24 cellular contexts compared by ENCODE assay signal in the genomic region with DNA sequence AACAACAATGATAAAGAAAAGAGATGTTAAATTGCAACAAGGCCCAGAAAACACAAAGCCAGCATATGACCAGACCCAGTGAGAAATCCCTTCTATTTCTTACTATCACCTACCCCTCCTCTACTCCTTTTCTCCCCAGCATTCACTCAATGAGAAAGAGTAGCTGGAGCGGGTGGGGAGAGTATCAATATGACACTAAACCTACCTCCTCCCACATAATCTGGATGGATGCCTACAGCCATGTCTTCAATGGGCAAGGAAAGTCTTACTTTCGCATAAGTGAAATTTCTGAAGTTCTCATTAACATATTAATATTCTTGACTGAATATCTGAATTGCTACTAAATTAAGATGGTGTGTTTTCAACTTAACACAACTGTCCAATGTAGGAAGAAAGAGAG.
DNase-seq lines count a peak whose midpoint lies in the region; ATAC-seq, FAIRE-seq and TF ChIP-seq lines count a peak whose summit lies in the region.
"Had no signal": no experiment of that assay in that cellular context is flagged by ENCODE, and none has a peak within 500 bp of the region (broad histone marks: within the 10 kb centered on the region; RNA-seq: fewer than 3 reads in every experiment).

No MANE protein-coding gene starts in this region.

- H3K14ac ChIP-seq in trophoblast cell (ENCODE audit: low read length), result no peak overlapping the region

- H3K4me3 ChIP-seq in DOHH2 (ENCODE audit: low read length), result 0 out of 2 replicates have a peak overlapping the region, but pooled peaks have one; percentile 11
- H3K4me3 ChIP-seq in trophoblast cell (ENCODE audit: low read depth, low read length), result no peak overlapping the region
- H3K4me3 ChIP-seq: SJCRH30 had no signal

- peaks cover 48% of the 10 kb centered on the region for H3K4me1 ChIP-seq in DOHH2 (ENCODE audit: control insufficient read depth, low read length)
- H3K4me1 ChIP-seq in trophoblast cell (ENCODE audit: control insufficient read depth in 1 of 2, insufficient read depth in 2 of 2, low read length in 2 of 2), result no peaks in the 10 kb centered on the region
- H3K4me1 ChIP-seq: SJCRH30 had no signal

- no peaks in the 10 kb centered on the region for H3F3A ChIP-seq in DOHH2 (ENCODE audit: control insufficient read depth, insufficient read depth)

- no CpG with 5 or more reads among the region's 2 CpGs for WGBS in trophoblast cell (ENCODE audit: extremely low coverage, insufficient coverage, insufficient read length)

- no peak overlapping the region for H2AK5ac ChIP-seq in trophoblast cell (ENCODE audit: low read length)

- H3K27me3 ChIP-seq in DOHH2 (ENCODE audit: control insufficient read depth, low read length) (no peaks in the 10 kb centered on the region), trophoblast cell (ENCODE audit: insufficient read depth, low read length) (no peaks in the 10 kb centered on the region)
- H3K27me3 ChIP-seq: SJCRH30 had no signal

- H3K36me3 ChIP-seq in DOHH2 (ENCODE audit: control insufficient read depth, low read length), result peaks cover 40% of the 10 kb centered on the region
- no peaks in the 10 kb centered on the region for H3K36me3 ChIP-seq in KOPT-K1 (ENCODE audit: insufficient read depth, low read length)
- H3K36me3 ChIP-seq in trophoblast cell (ENCODE audit: control insufficient read depth in 1 of 2, insufficient read depth in 2 of 2, low read length in 2 of 2), result no peaks in the 10 kb centered on the region
- H3K36me3 ChIP-seq: SJCRH30 had no signal

- H4K12ac ChIP-seq in trophoblast cell (ENCODE audit: low read depth, low read length), result no peak overlapping the region

- H3K79me2 ChIP-seq in DOHH2 (ENCODE audit: control insufficient read depth, low read length) (peaks cover 7% of the 10 kb centered on the region), trophoblast cell (ENCODE audit: control insufficient read depth, insufficient read depth, low read length, poor library complexity) (no peaks in the 10 kb centered on the region)

- no peak overlapping the region for H3K4ac ChIP-seq in trophoblast cell (ENCODE audit: low read depth, low read length)

- peaks cover 28% of the 10 kb centered on the region for H3K4me1 Mint-ChIP-seq in stimulated activated effector memory CD8-positive, alpha-beta T cell treated with anti-CD3 and anti-CD28 coated beads, Interleukin-12 subunit alpha, Interleukin-12 subunit beta, amount 100 ng/mL, for 72 hours

- H3K18ac ChIP-seq in trophoblast cell (ENCODE audit: low read length), result no peak overlapping the region

- H3K9me3 ChIP-seq in DOHH2 (ENCODE audit: control insufficient read depth, insufficient read depth, low read length) (no peaks in the 10 kb centered on the region), KOPT-K1 (ENCODE audit: insufficient read depth, low read length, poor library complexity, severe bottlenecking) (no peaks in the 10 kb centered on the region), trophoblast cell (ENCODE audit: insufficient read depth, low read depth, low read length) (peaks cover 2% of the 10 kb centered on the region)
- H3K9me3 ChIP-seq: SJCRH30 had no signal

- peak overlapping the region in 1 of 2 donors; percentile 49 for H3K27ac Mint-ChIP-seq in activated naive CD4-positive, alpha-beta T cell treated with anti-CD3 and anti-CD28 coated beads, Interleukin-2, amount 50 U/mL, for 72 hours
- no peak overlapping the region for H3K27ac Mint-ChIP-seq in stimulated activated effector memory CD8-positive, alpha-beta T cell treated with anti-CD3 and anti-CD28 coated beads, Interleukin-12 subunit alpha, Interleukin-12 subunit beta, amount 100 ng/mL, for 72 hours

- no peaks in the 10 kb centered on the region for H3K9me2 ChIP-seq in DOHH2 (replicated peaks; ENCODE audit: control insufficient read depth, low read length)

- no peak overlapping the region for H2BK120ac ChIP-seq in trophoblast cell (ENCODE audit: insufficient read depth, low read length, poor library complexity)

- H4K91ac ChIP-seq in trophoblast cell (ENCODE audit: low read depth, low read length), result no peak overlapping the region

- H3K4me2 ChIP-seq in DOHH2 (ENCODE audit: low read length), result peak overlapping the region; percentile 37
- no peak overlapping the region for H3K4me2 ChIP-seq in trophoblast cell (ENCODE audit: low read length)

- H2AFZ ChIP-seq in trophoblast cell (ENCODE audit: insufficient read depth, low read length, poor library complexity), result no peak overlapping the region

- peak in 1 of 2 donors; percentile 17 for DNase-seq in activated naive CD4-positive, alpha-beta T cell treated with anti-CD3 and anti-CD28 coated beads, Interleukin-2, amount 50 U/mL, for 72 hours (ENCODE audit: low spot score in 2 of 2)
- DNase-seq in activated naive CD4-positive, alpha-beta T cell treated with Interleukin-2 at 50 U/mL for 16 hours, result no peak
- DNase-seq in stimulated activated effector memory CD8-positive, alpha-beta T cell treated with anti-CD3 and anti-CD28 coated beads, Interleukin-12 subunit alpha, Interleukin-12 subunit beta, amount 100 ng/mL, for 72 hours (ENCODE audit: low spot score in 2 of 2), result no peak
- no peak for DNase-seq in AML-193 (lab: John Stamatoyannopoulos, UW)
- no peak for DNase-seq in D721Med (ENCODE audit: insufficient read length, low spot score)
- DNase-seq in trophoblast cell, result no peak
- DNase-seq: ACHN, C1 segment of cervical spinal cord, DMS53, EL, GF-D8, GOT3, HCEC 1CT, KBM-7, NCI-H1092, NCI-H1436, NCI-H187 treated with DMSO at 0.1 percent for 48 hours, NCI-H748 treated with DMSO at 0.1 percent for 48 hours, SJCRH30 had no signal

- no peak overlapping the region for H3K9ac ChIP-seq in trophoblast cell (ENCODE audit: low read length)

- no peaks in the 10 kb centered on the region for H3K79me1 ChIP-seq in trophoblast cell (ENCODE audit: low read length)

- H3K4me3 Mint-ChIP-seq in stimulated activated effector memory CD8-positive, alpha-beta T cell treated with anti-CD3 and anti-CD28 coated beads, Interleukin-12 subunit alpha, Interleukin-12 subunit beta, amount 100 ng/mL, for 72 hours, result no peak overlapping the region

- peaks cover 0 to 17% of the 10 kb centered on the region in 2 donors for H3K36me3 Mint-ChIP-seq in activated naive CD4-positive, alpha-beta T cell treated with anti-CD3 and anti-CD28 coated beads, Interleukin-2, amount 50 U/mL, for 72 hours
- H3K36me3 Mint-ChIP-seq in stimulated activated effector memory CD8-positive, alpha-beta T cell treated with anti-CD3 and anti-CD28 coated beads, Interleukin-12 subunit alpha, Interleukin-12 subunit beta, amount 100 ng/mL, for 72 hours, result no peaks in the 10 kb centered on the region

- no peak for FAIRE-seq in D721Med (lab: Jason Lieb, UNC)
- FAIRE-seq: GM19239, HepG2, RCC 7860 had no signal

- H4K20me1 ChIP-seq in DOHH2 (ENCODE audit: control insufficient read depth, insufficient read depth, low read depth, low read length), result no peaks in the 10 kb centered on the region

- ATAC-seq in activated naive CD4-positive, alpha-beta T cell treated with anti-CD3 and anti-CD28 coated beads, Interleukin-2, amount 50 U/mL, for 72 hours, result peak; percentile 23 to 46
- peak; percentile 33 for ATAC-seq in stimulated activated effector memory CD8-positive, alpha-beta T cell treated with anti-CD3 and anti-CD28 coated beads, Interleukin-12 subunit alpha, Interleukin-12 subunit beta, amount 100 ng/mL, for 72 hours
- ATAC-seq: HepG2 had no signal

- H3K27ac ChIP-seq in DOHH2 (ENCODE audit: low read depth, low read length), result no peak overlapping the region
- peak overlapping the region; percentile 19 for H3K27ac ChIP-seq in KOPT-K1 (ENCODE audit: low read depth, low read length, poor library complexity, severe bottlenecking)
- no peak overlapping the region for H3K27ac ChIP-seq in trophoblast cell (ENCODE audit: low read depth, low read length)
- H3K27ac ChIP-seq: SJCRH30 had no signal

- no peak overlapping the region for H2BK5ac ChIP-seq in trophoblast cell (ENCODE audit: low read depth, low read length, poor library complexity)

- no peak overlapping the region for H2BK12ac ChIP-seq in trophoblast cell (ENCODE audit: low read length)

- H3K9me3 Mint-ChIP-seq in activated naive CD4-positive, alpha-beta T cell treated with anti-CD3 and anti-CD28 coated beads, Interleukin-2, amount 50 U/mL, for 72 hours, result peaks cover 0 to 13% of the 10 kb centered on the region in 2 donors
- peaks cover 4% of the 10 kb centered on the region for H3K9me3 Mint-ChIP-seq in stimulated activated effector memory CD8-positive, alpha-beta T cell treated with anti-CD3 and anti-CD28 coated beads, Interleukin-12 subunit alpha, Interleukin-12 subunit beta, amount 100 ng/mL, for 72 hours

- no peak overlapping the region for H4K8ac ChIP-seq in trophoblast cell (ENCODE audit: low read depth, low read length)

- TF ChIP-seq CTCF in DOHH2 (IDR thresholded peaks at IDR 0.05; ENCODE audit: low read depth, low read length, poor library complexity, severe bottlenecking), result no peak
- no peak for TF ChIP-seq CTCF in D721Med (IDR thresholded peaks at IDR 0.05; ENCODE audit: insufficient read depth, missing control alignments)

- H3K23ac ChIP-seq in trophoblast cell (ENCODE audit: low read length), result no peak overlapping the region
